Comparison of ENCODE assay signal across 2 cellular contexts in the genomic region with DNA sequence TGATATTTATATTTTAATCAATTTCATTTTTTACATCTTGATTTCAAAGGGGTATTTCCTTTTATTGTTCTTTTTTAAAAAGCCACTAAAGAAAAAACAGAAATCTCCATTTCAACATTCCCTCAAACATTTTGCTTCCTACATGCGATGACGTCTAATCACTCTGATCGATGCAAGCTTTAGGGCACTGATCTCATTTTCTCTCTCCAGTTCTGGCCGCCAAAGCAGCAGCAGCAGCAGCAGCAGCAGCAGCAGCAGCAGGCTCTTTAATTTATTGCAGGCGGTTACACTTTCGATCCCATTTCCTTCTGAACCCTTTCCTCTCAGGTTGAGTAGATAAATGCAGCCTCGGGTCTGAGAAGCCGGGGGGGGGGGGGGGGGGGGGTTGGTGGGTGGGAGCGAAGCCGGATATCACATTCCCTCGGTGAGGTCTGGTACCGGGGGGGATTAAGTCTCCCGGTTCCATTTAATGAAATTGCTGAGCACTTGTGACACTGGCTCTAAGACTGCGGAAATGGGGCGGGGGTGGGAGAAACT.
TF ChIP-seq lines count a peak whose summit lies in the region.

No MANE protein-coding gene starts in this region.

TF ChIP-seq in H1, 55 proteins besides CTCF, POLR2A, EP300 and RAD21:
- no peak for TF ChIP-seq CHD2 (IDR thresholded peaks at IDR 0.05; ENCODE audit: low read length)
- TF ChIP-seq CHD1 (IDR thresholded peaks at IDR 0.05; ENCODE audit: low read depth, low read length), result no peak
- no peak for TF ChIP-seq KDM4A (IDR thresholded peaks at IDR 0.05; ENCODE audit: low read depth, low read length, severe bottlenecking)
- no peak for TF ChIP-seq SAP30 (IDR thresholded peaks at IDR 0.05; ENCODE audit: insufficient read depth, insufficient replicate concordance, low read length)
- TF ChIP-seq, protein P1, sequence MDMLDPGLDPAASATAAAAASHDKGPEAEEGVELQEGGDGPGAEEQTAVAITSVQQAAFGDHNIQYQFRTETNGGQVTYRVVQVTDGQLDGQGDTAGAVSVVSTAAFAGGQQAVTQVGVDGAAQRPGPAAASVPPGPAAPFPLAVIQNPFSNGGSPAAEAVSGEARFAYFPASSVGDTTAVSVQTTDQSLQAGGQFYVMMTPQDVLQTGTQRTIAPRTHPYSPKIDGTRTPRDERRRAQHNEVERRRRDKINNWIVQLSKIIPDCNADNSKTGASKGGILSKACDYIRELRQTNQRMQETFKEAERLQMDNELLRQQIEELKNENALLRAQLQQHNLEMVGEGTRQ (IDR thresholded peaks at IDR 0.05; ENCODE audit: low read length), result no peak
- TF ChIP-seq RNF2 (IDR thresholded peaks at IDR 0.05; ENCODE audit: borderline replicate concordance, low read depth, low read length, missing control alignments, poor library complexity, severe bottlenecking), result no peak
- TF ChIP-seq PHF8 (conservative IDR thresholded peaks at IDR 0.05; ENCODE audit: low read depth, low read length), result 0 out of 2 replicates have a peak, but pooled peaks have one; percentile 28
- peak; percentile 79 for TF ChIP-seq CREB1 (IDR thresholded peaks at IDR 0.05)

TF ChIP-seq in neural cell, 6 proteins besides CTCF, POLR2A, EP300 and RAD21:
- peak; percentile 6 for TF ChIP-seq TAF1 (IDR thresholded peaks at IDR 0.05; ENCODE audit: low read depth)
- TF ChIP-seq, protein P2, sequence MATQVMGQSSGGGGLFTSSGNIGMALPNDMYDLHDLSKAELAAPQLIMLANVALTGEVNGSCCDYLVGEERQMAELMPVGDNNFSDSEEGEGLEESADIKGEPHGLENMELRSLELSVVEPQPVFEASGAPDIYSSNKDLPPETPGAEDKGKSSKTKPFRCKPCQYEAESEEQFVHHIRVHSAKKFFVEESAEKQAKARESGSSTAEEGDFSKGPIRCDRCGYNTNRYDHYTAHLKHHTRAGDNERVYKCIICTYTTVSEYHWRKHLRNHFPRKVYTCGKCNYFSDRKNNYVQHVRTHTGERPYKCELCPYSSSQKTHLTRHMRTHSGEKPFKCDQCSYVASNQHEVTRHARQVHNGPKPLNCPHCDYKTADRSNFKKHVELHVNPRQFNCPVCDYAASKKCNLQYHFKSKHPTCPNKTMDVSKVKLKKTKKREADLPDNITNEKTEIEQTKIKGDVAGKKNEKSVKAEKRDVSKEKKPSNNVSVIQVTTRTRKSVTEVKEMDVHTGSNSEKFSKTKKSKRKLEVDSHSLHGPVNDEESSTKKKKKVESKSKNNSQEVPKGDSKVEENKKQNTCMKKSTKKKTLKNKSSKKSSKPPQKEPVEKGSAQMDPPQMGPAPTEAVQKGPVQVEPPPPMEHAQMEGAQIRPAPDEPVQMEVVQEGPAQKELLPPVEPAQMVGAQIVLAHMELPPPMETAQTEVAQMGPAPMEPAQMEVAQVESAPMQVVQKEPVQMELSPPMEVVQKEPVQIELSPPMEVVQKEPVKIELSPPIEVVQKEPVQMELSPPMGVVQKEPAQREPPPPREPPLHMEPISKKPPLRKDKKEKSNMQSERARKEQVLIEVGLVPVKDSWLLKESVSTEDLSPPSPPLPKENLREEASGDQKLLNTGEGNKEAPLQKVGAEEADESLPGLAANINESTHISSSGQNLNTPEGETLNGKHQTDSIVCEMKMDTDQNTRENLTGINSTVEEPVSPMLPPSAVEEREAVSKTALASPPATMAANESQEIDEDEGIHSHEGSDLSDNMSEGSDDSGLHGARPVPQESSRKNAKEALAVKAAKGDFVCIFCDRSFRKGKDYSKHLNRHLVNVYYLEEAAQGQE (IDR thresholded peaks at IDR 0.05; ENCODE audit: borderline replicate concordance), result no peak
